20 cellular contexts compared by ENCODE assay signal in the genomic region with DNA sequence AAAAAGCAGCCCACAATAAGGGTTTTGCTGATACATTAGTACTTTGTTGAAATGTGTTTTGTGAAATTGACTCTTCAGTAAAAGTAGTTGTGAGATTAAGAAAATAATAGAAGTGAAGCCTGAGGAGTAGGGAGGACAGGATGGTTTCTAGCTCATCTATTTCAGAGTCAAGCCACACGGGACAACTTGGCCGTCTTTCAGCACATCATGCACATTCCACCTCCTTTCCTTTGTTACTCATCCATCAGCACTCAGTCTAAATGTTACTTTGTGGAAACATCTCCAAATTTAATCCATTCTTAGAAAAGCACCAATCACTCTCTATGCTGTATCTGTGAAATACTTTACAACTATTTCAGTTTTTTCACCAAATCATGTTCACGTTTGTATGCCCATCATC.
A peak's percentile ranks its signal among the peaks of the same experiment; 100 is the strongest.
DNase-seq lines count a peak whose midpoint lies in the region; FAIRE-seq and TF ChIP-seq lines count a peak whose summit lies in the region.
"Had no signal": no experiment of that assay in that cellular context is flagged by ENCODE, and none has a peak within 500 bp of the region (broad histone marks: within the 10 kb centered on the region; RNA-seq: fewer than 3 reads in every experiment).

No MANE protein-coding gene starts in this region.

- WGBS in hepatocyte (ENCODE audit: low lambda C conversion rate, missing lambda C conversion rate), result 81% methylated on average over 3 of the region's 3 CpGs

- TF ChIP-seq CTCF in astrocyte (IDR thresholded peaks at IDR 0.05; ENCODE audit: insufficient read depth, low read depth, low read length) (no peak), hepatocyte (IDR thresholded peaks at IDR 0.05; ENCODE audit: poor library complexity) (no peak)

- peaks cover 12% of the 10 kb centered on the region for H3K4me1 ChIP-seq in astrocyte (ENCODE audit: insufficient read depth, low read length)
- peaks cover 10% of the 10 kb centered on the region for H3K4me1 ChIP-seq in hepatocyte (ENCODE audit: insufficient read depth)
- H3K4me1 ChIP-seq in skeletal muscle tissue (ENCODE audit: control insufficient read depth in 3 of 3, insufficient read depth in 3 of 3, low read length in 3 of 3), result peaks cover 37 to 55% (median 40%) of the 10 kb centered on the region in 3 donors
- H3K4me1 ChIP-seq: pancreas had no signal

- H4K20me1 ChIP-seq in astrocyte (ENCODE audit: insufficient read depth, low read length) (no peaks in the 10 kb centered on the region), hepatocyte (ENCODE audit: insufficient read depth, poor library complexity, severe bottlenecking) (no peaks in the 10 kb centered on the region)

- peak; percentile 55 for FAIRE-seq in astrocyte (lab: Jason Lieb, UNC)

- no peak overlapping the region for H3K4me3 Mint-ChIP-seq in astrocyte (ENCODE audit: unreplicated experiment)

- H3K79me2 ChIP-seq in astrocyte (ENCODE audit: insufficient read depth, low read length) (no peaks in the 10 kb centered on the region), hepatocyte (no peaks in the 10 kb centered on the region)

- no peak overlapping the region for H3K4me3 ChIP-seq in astrocyte (ENCODE audit: insufficient read depth, low read depth, low read length)
- H3K4me3 ChIP-seq in hepatocyte, result no peak overlapping the region
- no peak overlapping the region for H3K4me3 ChIP-seq in skeletal muscle tissue (ENCODE audit: low read length in 3 of 3)
- H3K4me3 ChIP-seq: mucosa of descending colon, pancreas had no signal

- no peaks in the 10 kb centered on the region for H3K27me3 ChIP-seq in astrocyte (ENCODE audit: insufficient read depth, low read length)
- no peaks in the 10 kb centered on the region for H3K27me3 ChIP-seq in hepatocyte
- H3K27me3 ChIP-seq in skeletal muscle tissue (ENCODE audit: control insufficient read depth in 3 of 3, insufficient read depth in 3 of 3, low read length in 3 of 3), result no peaks in the 10 kb centered on the region
- H3K27me3 ChIP-seq: pancreas had no signal

- H3K36me3 Mint-ChIP-seq in astrocyte (ENCODE audit: low read depth, unreplicated experiment), result no peaks in the 10 kb centered on the region

- no peaks in the 10 kb centered on the region for H3K9me3 ChIP-seq in astrocyte (ENCODE audit: insufficient read depth, low read depth, low read length)
- H3K9me3 ChIP-seq in hepatocyte (ENCODE audit: low read depth), result no peaks in the 10 kb centered on the region
- H3K9me3 ChIP-seq in skeletal muscle tissue (ENCODE audit: control insufficient read depth in 3 of 3, low read length in 3 of 3), result no peaks in the 10 kb centered on the region
- H3K9me3 ChIP-seq: mucosa of descending colon, pancreas had no signal

- H3K27ac ChIP-seq in astrocyte (ENCODE audit: low read depth, low read length) (no peak overlapping the region), hepatocyte (peak overlapping the region; percentile 49), skeletal muscle tissue (ENCODE audit: low read depth, low read length) (peak overlapping the region; percentile 71)
- H3K27ac ChIP-seq: epithelial cell of prostate, pancreas had no signal

- peak; percentile 44 for DNase-seq in G401 (ENCODE audit: low spot score)
- peak; percentile 60 for DNase-seq in astrocyte (ENCODE audit: low read depth)
- DNase-seq in hepatocyte (ENCODE audit: low spot score), result no peak
- no peak for DNase-seq in NK-92 (lab: John Stamatoyannopoulos, UW; ENCODE audit: unreplicated experiment)
- no peak for DNase-seq in ACHN
- DNase-seq in NCI-H446 treated with DMSO at 0.1 percent for 48 hours (lab: John Stamatoyannopoulos, UW), result no peak
- no peak for DNase-seq in central memory CD4-positive, alpha-beta T cell
- DNase-seq: AML-193; GF-D8; H7; hippocampal formation; KBM-7; mucosa of descending colon; NCI-H1092 treated with DMSO at 0.1 percent for 48 hours; NK-92 treated with Interleukin-12 subunit alpha and Interleukin-12 subunit beta, amount 100 ng/mL, for 24 hours; pancreas; stimulated activated naive CD4-positive, alpha-beta T cell; T-helper 1 cell had no signal

- H3K4me1 Mint-ChIP-seq in astrocyte (ENCODE audit: low read depth, unreplicated experiment), result peaks cover 12% of the 10 kb centered on the region

- in situ Hi-C loops in G401 (cut with HindIII; ENCODE audit: low sequenced_read_pairs) (no loop called here), ACHN (cut with HindIII; ENCODE audit: low pct_ligation_motif_present, low pct_unique_long_range_greater_than_20kb, low sequenced_read_pairs) (no loop called here)

- H3K4me2 ChIP-seq in astrocyte (ENCODE audit: low read length) (no peak overlapping the region), hepatocyte (no peak overlapping the region)

- H3K27me3 Mint-ChIP-seq in astrocyte (ENCODE audit: low read depth, unreplicated experiment), result no peaks in the 10 kb centered on the region

- H3K27ac Mint-ChIP-seq in astrocyte (ENCODE audit: unreplicated experiment), result no peak overlapping the region

- H2AFZ ChIP-seq in astrocyte (ENCODE audit: low read depth, low read length) (no peak overlapping the region), hepatocyte (no peak overlapping the region)

- H3K36me3 ChIP-seq in astrocyte (ENCODE audit: insufficient read depth, low read length) (no peaks in the 10 kb centered on the region), hepatocyte (replicated peaks; ENCODE audit: insufficient read depth, low read depth) (no peaks in the 10 kb centered on the region), skeletal muscle tissue (ENCODE audit: control insufficient read depth in 3 of 3, insufficient read depth in 3 of 3, low read length in 3 of 3) (no peaks in the 10 kb centered on the region)
- H3K36me3 ChIP-seq: pancreas had no signal

- H3K9me3 Mint-ChIP-seq in astrocyte (ENCODE audit: unreplicated experiment), result peaks cover 2% of the 10 kb centered on the region

- H3K9ac ChIP-seq in astrocyte (ENCODE audit: low read length) (no peak overlapping the region), skeletal muscle tissue (ENCODE audit: low read depth in 1 of 3, low read length in 3 of 3) (no peak overlapping the region)

- no peaks in the 10 kb centered on the region for H3K9me2 ChIP-seq in hepatocyte (replicated peaks; ENCODE audit: insufficient read depth)

Comparison
In these comparisons a context has a peak if more than half of its experiments do, and no peak if none do; other contexts are left out.
1. DNase-seq: peak in G401 (single experiment) and astrocyte (single experiment); none in hepatocyte (single experiment), NK-92 (single experiment), ACHN (single experiment), NCI-H446 treated with DMSO at 0.1 percent for 48 hours (single experiment) and central memory CD4-positive, alpha-beta T cell (single experiment).